In genomic region chr11:102367364-102367763, GRCh38 we compare ENCODE assay signal across 8 cellular contexts.
DNase-seq lines count a peak whose midpoint lies in the region; ATAC-seq and TF ChIP-seq lines count a peak whose summit lies in the region.

No MANE protein-coding gene starts in this region.

- DNase-seq in SIG-M5 treated with dmso at 0.1 percent for 504 hours (lab: John Stamatoyannopoulos, UW; ENCODE audit: unreplicated experiment) (peak; percentile 19), SIG-M5 (lab: John Stamatoyannopoulos, UW) (no peak), nephron progenitor cell (no peak), hypothalamus (lab: John Stamatoyannopoulos, UW) (no peak)
- no peak for DNase-seq in central memory CD8-positive, alpha-beta T cell (ENCODE audit: low spot score in 2 of 2)

- no peaks in the 10 kb centered on the region for H3K27me3 Mint-ChIP-seq in central memory CD8-positive, alpha-beta T cell
- H3K27me3 Mint-ChIP-seq in nephron progenitor cell (ENCODE audit: low read depth, poor library complexity) = no peaks in the 10 kb centered on the region

- H3K27ac Mint-ChIP-seq in central memory CD8-positive, alpha-beta T cell (ENCODE audit: low read depth) = peak overlapping the region; percentile 69
- peak overlapping the region; percentile 4 for H3K27ac Mint-ChIP-seq in nephron progenitor cell

- no peak for ATAC-seq in central memory CD8-positive, alpha-beta T cell (replicated peaks; ENCODE audit: extremely low read depth, poor library complexity, severe bottlenecking)
- ATAC-seq in HG02798 (IDR thresholded peaks at IDR 0.05; ENCODE audit: poor library complexity, unreplicated experiment) (no peak), HG03432 (IDR thresholded peaks at IDR 0.05; ENCODE audit: unreplicated experiment) (no peak)

- TF ChIP-seq CTCF in LNCAP (IDR thresholded peaks at IDR 0.05) (peak; percentile 41; the same call in 1 of the 2 replicates), nephron progenitor cell (IDR thresholded peaks at IDR 0.05) (no peak)

- H3K4me1 Mint-ChIP-seq in central memory CD8-positive, alpha-beta T cell = peaks cover 22% of the 10 kb centered on the region
- no peaks in the 10 kb centered on the region for H3K4me1 Mint-ChIP-seq in nephron progenitor cell

- no peak overlapping the region for H3K4me3 Mint-ChIP-seq in central memory CD8-positive, alpha-beta T cell
- no peak overlapping the region for H3K4me3 Mint-ChIP-seq in nephron progenitor cell

- peaks cover 42% of the 10 kb centered on the region for H3K36me3 Mint-ChIP-seq in central memory CD8-positive, alpha-beta T cell (ENCODE audit: insufficient read depth)
- H3K36me3 Mint-ChIP-seq in nephron progenitor cell (ENCODE audit: low read depth) = peaks cover 68% of the 10 kb centered on the region

- no peaks in the 10 kb centered on the region for H3K9me3 Mint-ChIP-seq in central memory CD8-positive, alpha-beta T cell
- H3K9me3 Mint-ChIP-seq in nephron progenitor cell = peaks cover 16% of the 10 kb centered on the region
